Comparison of ENCODE assay signal across 13 cellular contexts in the genomic region with DNA sequence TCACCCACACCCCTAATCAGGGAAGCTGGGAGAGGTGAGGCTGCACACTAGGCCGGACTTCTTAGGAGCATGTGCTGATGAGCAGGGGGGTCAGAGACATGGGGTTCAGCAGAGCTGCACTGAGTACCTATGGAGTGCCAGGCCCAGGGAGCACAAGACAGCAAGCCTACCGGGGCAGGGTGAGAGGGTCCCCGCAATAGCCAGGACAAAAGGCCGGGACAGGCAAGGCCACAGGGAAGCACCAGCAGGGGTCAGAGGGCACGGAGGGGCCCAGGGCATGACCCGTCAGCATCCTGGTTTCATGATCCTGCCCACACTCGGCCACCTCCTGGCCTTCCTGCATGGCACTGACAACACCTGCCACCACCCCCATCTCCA.
DNase-seq lines count a peak whose midpoint lies in the region; ATAC-seq and TF ChIP-seq lines count a peak whose summit lies in the region.
"Had no signal": no experiment of that assay in that cellular context is flagged by ENCODE, and none has a peak within 500 bp of the region (broad histone marks: within the 10 kb centered on the region; RNA-seq: fewer than 3 reads in every experiment).

No MANE protein-coding gene starts in this region.

- no peak for ATAC-seq in GM19463 (IDR thresholded peaks at IDR 0.05; ENCODE audit: unreplicated experiment)

- peak overlapping the region; percentile 93 for H3K27ac Mint-ChIP-seq in mesothelial cell of epicardium
- H3K27ac Mint-ChIP-seq: activated B cell treated with CpG ODN at 0.5 μM for 24 hours had no signal

- H3K9ac ChIP-seq in BLaER1 (no peak overlapping the region), stomach smooth muscle (ENCODE audit: low read length in 2 of 2) (peak overlapping the region; percentile 74 to 84)

- H3K4me2 ChIP-seq in BLaER1, result peak overlapping the region; percentile 60

- H3K27me3 ChIP-seq in BLaER1 (no peaks in the 10 kb centered on the region), stomach smooth muscle (ENCODE audit: control insufficient read depth in 1 of 2, insufficient read depth in 2 of 2, low read length in 2 of 2) (no peaks in the 10 kb centered on the region)

- no peaks in the 10 kb centered on the region for H3K27me3 Mint-ChIP-seq in mesothelial cell of epicardium (ENCODE audit: low read depth)

- no peak overlapping the region for H3K4me3 Mint-ChIP-seq in mesothelial cell of epicardium
- H3K4me3 Mint-ChIP-seq: activated B cell treated with CpG ODN at 0.5 μM for 24 hours had no signal

- no peak for TF ChIP-seq CTCF in coronary artery (IDR thresholded peaks at IDR 0.05)
- no peak for TF ChIP-seq CTCF in mesothelial cell of epicardium (IDR thresholded peaks at IDR 0.05; ENCODE audit: unreplicated experiment)
- no peak for TF ChIP-seq CTCF in GM13977 (IDR thresholded peaks at IDR 0.05; ENCODE audit: extremely low read depth, insufficient read depth, missing control alignments)

- H3K27ac ChIP-seq in BLaER1 (no peak overlapping the region), coronary artery (peak overlapping the region; percentile 93 to 99), stomach smooth muscle (ENCODE audit: low read length) (peak overlapping the region; percentile 99)

- H3K4me3 ChIP-seq in BLaER1 (no peak overlapping the region), coronary artery (peak overlapping the region; percentile 61), stomach smooth muscle (ENCODE audit: low read length in 2 of 2) (peak overlapping the region; percentile 26 to 58)

- peaks cover 99% of the 10 kb centered on the region for H4K20me1 ChIP-seq in BLaER1

- in situ Hi-C loops in GM13977 (cut with MboI; ENCODE audit: low pct_unique_long_range_greater_than_20kb, low sequenced_read_pairs, unreplicated experiment), result no loop called here

- no peaks in the 10 kb centered on the region for H3K9me3 Mint-ChIP-seq in mesothelial cell of epicardium
- H3K9me3 Mint-ChIP-seq: activated B cell treated with CpG ODN at 0.5 μM for 24 hours had no signal

- H3K9me3 ChIP-seq in BLaER1 (no peaks in the 10 kb centered on the region), stomach smooth muscle (ENCODE audit: control insufficient read depth in 2 of 2, low read length in 2 of 2) (no peaks in the 10 kb centered on the region)

- no peak for DNase-seq in coronary artery (ENCODE audit: low spot score)
- no peak for DNase-seq in mesothelial cell of epicardium (ENCODE audit: low spot score in 2 of 2, unreplicated experiment in 2 of 2)
- DNase-seq in GM13977 (ENCODE audit: low spot score), result no peak
- DNase-seq in activated CD4-positive, alpha-beta T cell treated with anti-CD3 and anti-CD28 coated beads for 48 hours, result no peak
- DNase-seq in hippocampal formation (lab: John Stamatoyannopoulos, UW), result no peak
- DNase-seq: activated B cell treated with CpG ODN at 0.5 μM for 24 hours; activated CD8-positive, alpha-beta memory T cell treated with anti-CD3 and anti-CD28 coated beads, Interleukin-2, amount 50 U/mL, for 4 hours; activated naive CD4-positive, alpha-beta T cell treated with anti-CD3 and anti-CD28 coated beads, Interleukin-2, amount 50 U/mL, for 16 hours; NCI-H2107; stimulated activated naive CD4-positive, alpha-beta T cell treated with Interleukin-2 at 50 U/mL for 16 hours had no signal

- peaks cover 74% of the 10 kb centered on the region for H3K4me1 Mint-ChIP-seq in mesothelial cell of epicardium
- H3K4me1 Mint-ChIP-seq: activated B cell treated with CpG ODN at 0.5 μM for 24 hours had no signal

- H3K36me3 Mint-ChIP-seq in mesothelial cell of epicardium, result no peaks in the 10 kb centered on the region

- H3K36me3 ChIP-seq in BLaER1 (peaks cover 29% of the 10 kb centered on the region; the same call in 1 of the 2 replicates), stomach smooth muscle (ENCODE audit: control insufficient read depth in 2 of 2, insufficient read depth in 2 of 2, low read length in 2 of 2) (peaks cover 11 to 12% of the 10 kb centered on the region in 2 donors)

- H3K4me1 ChIP-seq in BLaER1, result peaks cover 32% of the 10 kb centered on the region
- peaks cover 95% of the 10 kb centered on the region for H3K4me1 ChIP-seq in stomach smooth muscle (ENCODE audit: control insufficient read depth, insufficient read depth, low read length)
